In the genomic region with DNA sequence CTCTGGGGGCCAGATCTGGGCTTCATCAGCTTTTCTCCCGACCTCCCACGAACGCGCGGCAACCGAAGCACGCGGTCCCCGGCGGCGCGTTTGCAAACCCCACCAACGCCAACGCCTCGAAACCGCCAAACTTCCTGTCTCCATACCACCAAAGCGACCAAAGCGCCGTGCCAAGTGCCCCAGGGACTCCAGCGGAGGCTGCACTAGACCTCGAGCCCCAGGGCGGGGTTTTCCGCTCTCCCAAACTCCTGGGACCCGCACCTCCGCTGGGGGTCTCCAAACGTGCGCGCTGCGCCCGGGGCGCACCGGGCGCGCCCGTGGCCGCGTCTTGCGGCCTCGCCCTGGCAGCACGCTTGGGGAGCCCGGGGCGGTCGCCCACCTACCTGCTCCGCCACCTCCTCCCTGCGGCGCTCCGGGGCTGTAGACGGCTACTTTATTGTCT, we compare ENCODE assay signal across 9 cellular contexts.
DNase-seq lines count a peak whose midpoint lies in the region; ATAC-seq, FAIRE-seq and TF ChIP-seq lines count a peak whose summit lies in the region.
"Had no signal": no experiment of that assay in that cellular context is flagged by ENCODE, and none has a peak within 500 bp of the region (broad histone marks: within the 10 kb centered on the region; RNA-seq: fewer than 3 reads in every experiment).

No MANE protein-coding gene starts in this region.

- no peak for TF ChIP-seq EP300 in suprapubic skin (IDR thresholded peaks at IDR 0.05)

- H3K36me3 ChIP-seq in bronchial epithelial cell (ENCODE audit: control insufficient read depth, insufficient read depth, low read length) (peaks cover 1% of the 10 kb centered on the region), suprapubic skin (no peaks in the 10 kb centered on the region)

- no peak for ATAC-seq in HG02970 (IDR thresholded peaks at IDR 0.05; ENCODE audit: low FRiP score, unreplicated experiment)
- ATAC-seq in HG02588 (IDR thresholded peaks at IDR 0.05; ENCODE audit: unreplicated experiment): no peak

- TF ChIP-seq POLR2A in suprapubic skin (IDR thresholded peaks at IDR 0.05): no peak

- TF ChIP-seq CTCF in bronchial epithelial cell (IDR thresholded peaks at IDR 0.05; ENCODE audit: insufficient read depth, low read length, severe bottlenecking) (no peak), suprapubic skin (IDR thresholded peaks at IDR 0.05) (no peak)

- peaks cover 36% of the 10 kb centered on the region for H3K4me1 ChIP-seq in suprapubic skin

- no peak for FAIRE-seq in bronchial epithelial cell (lab: Jason Lieb, UNC)
- FAIRE-seq: A204.1 had no signal

- peak overlapping the region; percentile 81 for H3K27ac ChIP-seq in suprapubic skin

- WGBS in suprapubic skin: under 1% methylated on average over 28 of the region's 48 CpGs

- H3K9me3 ChIP-seq in suprapubic skin: no peaks in the 10 kb centered on the region

- peak overlapping the region; percentile 76 for H3K4me3 ChIP-seq in bronchial epithelial cell (ENCODE audit: low read depth, low read length)
- peak overlapping the region; percentile 75 for H3K4me3 ChIP-seq in suprapubic skin

- DNase-seq in NCI-H1417 (lab: John Stamatoyannopoulos, UW): peak in 2 of 3 experiments; percentile 51 to 65
- DNase-seq in NCI-H1417 treated with DMSO at 0.1 percent for 48 hours (lab: John Stamatoyannopoulos, UW): no peak
- no peak for DNase-seq in bronchial epithelial cell (ENCODE audit: low read depth)
- peak; percentile 76 for DNase-seq in islet precursor cell
- peak in 1 of 2 donors; percentile 78 for DNase-seq in suprapubic skin (ENCODE audit: low spot score in 2 of 2)
- no peak for DNase-seq in GM19238 (ENCODE audit: insufficient read length, low spot score)

- H3K27me3 ChIP-seq in bronchial epithelial cell (ENCODE audit: control insufficient read depth, insufficient read depth, low read length) (no peaks in the 10 kb centered on the region), suprapubic skin (peaks cover 18% of the 10 kb centered on the region)

Comparison
In these comparisons a context has a peak if more than half of its experiments do, and no peak if none do; other contexts are left out.
1. DNase-seq: peak in NCI-H1417 (2 of 3) and islet precursor cell (single experiment); none in NCI-H1417 treated with DMSO at 0.1 percent for 48 hours (single experiment), bronchial epithelial cell (single experiment) and GM19238 (single experiment).